ENCODE assay signal across 1 cellular context in genomic region chr21:45857761-45858160, GRCh38.
TF ChIP-seq lines count a peak whose summit lies in the region.

No MANE protein-coding gene starts in this region.

TF ChIP-seq in H1, 55 proteins besides CTCF, POLR2A, EP300 and RAD21:
- TF ChIP-seq EZH2 (IDR thresholded peaks at IDR 0.05; ENCODE audit: low read depth, low read length, severe bottlenecking), result no peak
- no peak for TF ChIP-seq SIRT6 (IDR thresholded peaks at IDR 0.05; ENCODE audit: low read length)
- no peak for TF ChIP-seq SP4 (IDR thresholded peaks at IDR 0.05; ENCODE audit: low read length)
- no peak for TF ChIP-seq JUN (IDR thresholded peaks at IDR 0.05; ENCODE audit: low read depth, low read length)
- TF ChIP-seq RBBP5 (IDR thresholded peaks at IDR 0.05; ENCODE audit: borderline replicate concordance, low read depth, low read length), result no peak
- no peak for TF ChIP-seq TBP (IDR thresholded peaks at IDR 0.05; ENCODE audit: low read depth, low read length)
- no peak for TF ChIP-seq POLR2AphosphoS5 (IDR thresholded peaks at IDR 0.05; ENCODE audit: low read depth, low read length)
- TF ChIP-seq TCF12 (IDR thresholded peaks at IDR 0.05; ENCODE audit: low read depth, low read length), result no peak
- TF ChIP-seq JUND (IDR thresholded peaks at IDR 0.05; ENCODE audit: low read length), result no peak
- TF ChIP-seq E2F6 (IDR thresholded peaks at IDR 0.05), result no peak
- no peak for TF ChIP-seq CTBP2 (IDR thresholded peaks at IDR 0.05; ENCODE audit: borderline replicate concordance, insufficient read depth, insufficient read length, low read length)
- no peak for TF ChIP-seq SIX5 (IDR thresholded peaks at IDR 0.05; ENCODE audit: low read depth, low read length)
- no peak for TF ChIP-seq HDAC6 (IDR thresholded peaks at IDR 0.05; ENCODE audit: low read depth, low read length)
- TF ChIP-seq SIN3A (conservative IDR thresholded peaks at IDR 0.05 in 1 of 2, IDR thresholded peaks at IDR 0.05 in 1 of 2; ENCODE audit: low read depth in 1 of 2, low read length in 2 of 2), result no peak
- TF ChIP-seq EGR1 (IDR thresholded peaks at IDR 0.05; ENCODE audit: borderline replicate concordance, low read depth, low read length), result no peak
- no peak for TF ChIP-seq RNF2 (IDR thresholded peaks at IDR 0.05; ENCODE audit: borderline replicate concordance, low read depth, low read length, missing control alignments, poor library complexity, severe bottlenecking)
- no peak for TF ChIP-seq SUZ12 (IDR thresholded peaks at IDR 0.05; ENCODE audit: low read length)
